ENCODE assay signal across 8 cellular contexts in genomic region chr17:7046725-7047397, GRCh38. TPM values are rescaled to one million over a fixed set of nuclear protein-coding genes. Genes with fewer than 3 reads are reported as not detected.
DNase-seq lines count a peak whose midpoint lies in the region; ATAC-seq, FAIRE-seq and TF ChIP-seq lines count a peak whose summit lies in the region.
"Not testable (repeated sequence)": the region's sequence is repeated elsewhere in the genome, so short reads cannot be mapped to it uniquely, and the experiment has no call there.

No MANE protein-coding gene starts in this region.

- H3K36me3 Mint-ChIP-seq in endothelial cell (ENCODE audit: low read depth, unreplicated experiment) = not testable (repeated sequence)

- peak overlapping the region; percentile 94 for H3K4me2 ChIP-seq in HepG2 (ENCODE audit: low read depth, low read length)

- peak overlapping the region; percentile 65 for H3K9ac ChIP-seq in HepG2 (ENCODE audit: insufficient read depth, low read depth, low read length)

- not testable (repeated sequence) for H3K9me3 ChIP-seq in HepG2 (ENCODE audit: low read length); gastrocnemius medialis; upper lobe of left lung

- H3K4me1 ChIP-seq in HepG2 (ENCODE audit: insufficient read depth, low read length) (peaks cover 63% of the 10 kb centered on the region), gastrocnemius medialis (peaks cover 10 to 12% of the 10 kb centered on the region in 2 donors), upper lobe of left lung (peaks cover 32 to 48% (median 40%) of the 10 kb centered on the region in 4 donors)

- not testable (repeated sequence) for H3K27me3 Mint-ChIP-seq in endothelial cell (ENCODE audit: unreplicated experiment)

- peak; percentile 13 for ATAC-seq in HepG2
- not testable (repeated sequence) for ATAC-seq in gastrocnemius medialis; upper lobe of left lung (ENCODE audit: low FRiP score in 2 of 2)

- not testable (repeated sequence) for BruUV-seq in HepG2 (replicated peaks; lab: Mats Ljungman, UMichigan)

- not testable (repeated sequence) for H3K9me3 Mint-ChIP-seq in endothelial cell (ENCODE audit: unreplicated experiment)

- not testable (repeated sequence) for H3K36me3 ChIP-seq in HepG2 (replicated peaks in 1 of 2; ENCODE audit: control insufficient read depth in 1 of 2, insufficient read depth in 2 of 2, low read length in 2 of 2); gastrocnemius medialis; upper lobe of left lung

- in situ Hi-C loops in HepG2 (cut with HindIII; ENCODE audit: extremely low pct_ligation_motif_present, low pct_unique_long_range_greater_than_20kb) = loop anchor here (10.0 kb wide), 1 partner anchor 238 kb away; the partner anchor contains the start of gene SLC2A4
- in situ Hi-C loops in gastrocnemius medialis (cut with MboI; ENCODE audit: low sequenced_read_pairs in 4 of 4) = loop anchor here in 1 of 4 donors (25.0 kb wide), 1 partner anchor 290 kb away; the partner anchor contains the start of genes ACAP1 and NEURL4

- H3K79me2 ChIP-seq in HepG2 (ENCODE audit: insufficient read depth, low read length) = not testable (repeated sequence)

- TF ChIP-seq POLR2A in HepG2 (IDR thresholded peaks at IDR 0.05; ENCODE audit: insufficient read depth in 1 of 2, low read depth in 2 of 2, low read length in 2 of 2); gastrocnemius medialis (IDR thresholded peaks at IDR 0.05); upper lobe of left lung (IDR thresholded peaks at IDR 0.05): not testable (repeated sequence)

- POLR2A ChIA-PET in HepG2 (lab: Yijun Ruan, JAX) = interaction anchor here (1.2 to 4.6 kb wide), 20 partner anchors 10 to 641 kb away, joined by 4 to 71 read pairs (median 8); partner anchors contain the start of genes ACADVL, ASGR1, ASGR2 and DLG4

- DNase-seq in NCI-H82 (lab: John Stamatoyannopoulos, UW) (peak; percentile 77), HepG2 (ENCODE audit: low spot score) (peak; percentile 96), gastrocnemius medialis (peak in 1 of 2 donors; percentile 40), upper lobe of left lung (peak in 1 of 2 donors; percentile 83)
- peak; percentile 64 for DNase-seq in activated CD4-positive, CD25-positive, alpha-beta regulatory T cell treated with anti-CD3 and anti-CD28 coated beads, Interleukin-2, amount 50 U/mL, for 72 hours
- DNase-seq in activated naive CD4-positive, alpha-beta T cell treated with anti-CD3 and anti-CD28 coated beads, Interleukin-2, amount 50 U/mL, for 16 hours = peak; percentile 67
- DNase-seq in endothelial cell (ENCODE audit: low spot score) = not testable (repeated sequence)

- peak overlapping the region; percentile 47 for H2AFZ ChIP-seq in HepG2 (ENCODE audit: low read length)

- CTCF ChIA-PET in HepG2 (lab: Yijun Ruan, JAX; ENCODE audit: low intra/inter-chr PET ratio, low total read pairs) = interaction anchor here (1.2 to 2.7 kb wide), 5 partner anchors 89 to 234 kb away, joined by 3 to 31 read pairs (median 7); no protein-coding TSS in a partner anchor

- FAIRE-seq in HepG2 (lab: Jason Lieb, UNC) = peak; percentile 87

- TF ChIP-seq EP300 in HepG2 (IDR thresholded peaks at IDR 0.05; ENCODE audit: low read depth in 2 of 2, low read length in 2 of 2) (peak in 1 of 2 experiments; percentile 47; a peak in 1 of 4 replicates), HepG2 (CRISPR knock-in tag; IDR thresholded peaks at IDR 0.05; ENCODE audit: borderline replicate concordance) (peak; percentile 89)
- not testable (repeated sequence) for TF ChIP-seq EP300 in upper lobe of left lung (IDR thresholded peaks at IDR 0.05)

- H3K27me3 ChIP-seq in HepG2 (ENCODE audit: control insufficient read depth in 1 of 2, insufficient read depth in 2 of 2, low read length in 2 of 2) = not testable (repeated sequence)
- peaks cover 21 to 29% (median 26%) of the 10 kb centered on the region in 3 donors for H3K27me3 ChIP-seq in gastrocnemius medialis
- peaks cover 0 to 22% (median 6%) of the 10 kb centered on the region in 4 donors for H3K27me3 ChIP-seq in upper lobe of left lung

- intact Hi-C loops in HepG2 (cut with micrococcal nuclease; ENCODE audit: unreplicated experiment) (loop anchor here (2.0 to 5.0 kb wide), 2 partner anchors 132 to 305 kb away; partner anchors contain the start of genes ASGR1 and KCTD11), gastrocnemius medialis (cut with DNase I; ENCODE audit: low total_unique reads) (loop anchor here (10.0 kb wide), 1 partner anchor 298 kb away; no protein-coding TSS in a partner anchor)

- H3K4me3 ChIP-seq in GM12875 (ENCODE audit: low read depth, low read length) (peak overlapping the region; percentile 35), HepG2 (replicated peaks in 1 of 3; ENCODE audit: insufficient read depth in 1 of 3, low read depth in 2 of 3, low read length in 3 of 3) (peak overlapping the region; percentile 52 to 79 (median 61)), gastrocnemius medialis (peak overlapping the region; percentile 14 to 50 (median 30)), upper lobe of left lung (peak overlapping the region in 3 of 4 donors; percentile 34 to 42 (median 40))

- peak overlapping the region; percentile 40 for H3K27ac Mint-ChIP-seq in endothelial cell (ENCODE audit: unreplicated experiment)

- H3K4me1 Mint-ChIP-seq in endothelial cell (ENCODE audit: unreplicated experiment) = peaks cover 23% of the 10 kb centered on the region

- not testable (repeated sequence) for TF ChIP-seq CTCF in GM12875 (IDR thresholded peaks at IDR 0.05; ENCODE audit: borderline replicate concordance, insufficient read depth, low read depth, low read length); endothelial cell (IDR thresholded peaks at IDR 0.05; ENCODE audit: unreplicated experiment); gastrocnemius medialis (IDR thresholded peaks at IDR 0.05 in 4 of 5, conservative IDR thresholded peaks at IDR 0.05 in 1 of 5); upper lobe of left lung (IDR thresholded peaks at IDR 0.05)
- TF ChIP-seq CTCF in HepG2 (CRISPR knock-in tag; IDR thresholded peaks at IDR 0.05) = 0 out of 2 replicates have a peak, but pooled peaks have one; percentile 12

- peak overlapping the region; percentile 74 for H3K4me3 Mint-ChIP-seq in endothelial cell (ENCODE audit: unreplicated experiment)

- peak overlapping the region; percentile 73 for H3K27ac ChIP-seq in HepG2 (ENCODE audit: extremely low read length, insufficient read depth, low read length)
- H3K27ac ChIP-seq in gastrocnemius medialis = peak overlapping the region in 1 of 4 donors; percentile 44
- peak overlapping the region; percentile 71 to 81 (median 75) for H3K27ac ChIP-seq in upper lobe of left lung

- H4K20me1 ChIP-seq in HepG2 (ENCODE audit: insufficient read depth, low read length) = not testable (repeated sequence)

- WGBS in HepG2 (ENCODE audit: low lambda C conversion rate) = 0% methylated on average over 20 of the region's 26 CpGs
- WGBS in upper lobe of left lung, 2 donors = 18 to 24% methylated on average over 26 of the region's 26 CpGs

- TF ChIP-seq RAD21 in HepG2 (CRISPR knock-in tag; IDR thresholded peaks at IDR 0.05) = not testable (repeated sequence)

RNA-seq across cellular contexts. Expression of gene SLC16A11, which starts 3.0 kb away (rescaled TPM):
- total RNA-seq in endothelial cell (ENCODE audit: unreplicated experiment) = 0.33 TPM
- total RNA-seq in HepG2 (2016; rRNA removed; fragmentation: Illumina TruSeq; extraction: Trizol) = not detected in 2 replicates
- not detected in 2 replicates for total RNA-seq in HepG2 (2016; cell fraction: cytosol; rRNA removed; fragmentation: Illumina TruSeq; extraction: Trizol; ENCODE audit: low read depth)
- total RNA-seq in HepG2 (2016; cell fraction: insoluble cytoplasmic fraction; rRNA removed; fragmentation: Illumina TruSeq; extraction: Trizol) = not detected in 2 replicates
- total RNA-seq in HepG2 (2016; cell fraction: membrane; rRNA removed; fragmentation: Illumina TruSeq; extraction: Trizol) = not detected in 2 replicates
- not detected in 2 replicates for total RNA-seq in HepG2 (2016; cell fraction: nucleus; rRNA removed; fragmentation: Illumina TruSeq; extraction: Trizol)
- polyA plus RNA-seq in HepG2 (2011; rRNA removed) = not detected in 2 replicates
- not detected in 2 replicates for polyA plus RNA-seq in HepG2 (2011; cell fraction: cytosol; rRNA removed)
- not detected in 2 replicates for polyA plus RNA-seq in HepG2 (2011; cell fraction: nucleus; rRNA removed)
- polyA plus RNA-seq in HepG2 (2012) = 0.27 and 0.29 TPM in 2 replicates
- polyA plus RNA-seq in HepG2 (2016; cell fraction: cytosol; fragmentation: Illumina TruSeq; extraction: Trizol; ENCODE audit: low read depth) = not detected in 2 replicates
- not detected in 2 replicates for polyA plus RNA-seq in HepG2 (2016; cell fraction: insoluble cytoplasmic fraction; fragmentation: Illumina TruSeq; extraction: Trizol; ENCODE audit: low read depth)
- polyA plus RNA-seq in HepG2 (2016; cell fraction: membrane; fragmentation: Illumina TruSeq; extraction: Trizol; ENCODE audit: low read depth) = not detected in 2 replicates
- not detected in 2 replicates for polyA plus RNA-seq in HepG2 (2016; cell fraction: nucleus; fragmentation: Illumina TruSeq; extraction: Trizol; ENCODE audit: insufficient read depth, low read depth)
- not detected in 2 replicates for polyA minus RNA-seq in HepG2 (2011; rRNA and poly(A)+ RNA removed; ENCODE audit: low replicate concordance)
- polyA minus RNA-seq in HepG2 (2011; cell fraction: cytosol; rRNA and poly(A)+ RNA removed) = not detected in 2 replicates
- not detected in 2 replicates for polyA minus RNA-seq in HepG2 (2011; cell fraction: nucleus; rRNA and poly(A)+ RNA removed)
- total RNA-seq in gastrocnemius medialis = under 1 TPM in 2 of 4 donors, not detected in 2; 0.31 to 0.78 TPM
- 10 to 100 TPM in 2 of 6 donors, 1 to 10 TPM in 4; 2.7 to 35.0 (median 6.1) TPM for total RNA-seq in upper lobe of left lung

RNA-seq across cellular contexts. Expression of gene SLC16A13, which starts 11.0 kb away (rescaled TPM):
- total RNA-seq in endothelial cell (ENCODE audit: unreplicated experiment) (25.8 TPM), HepG2 (2016; rRNA removed; fragmentation: Illumina TruSeq; extraction: Trizol) (1.9 and 3.0 TPM in 2 replicates), gastrocnemius medialis (under 1 TPM in 2 of 4 donors, not detected in 2; 0.36 to 0.49 TPM), upper lobe of left lung (10 to 100 TPM in 4 of 6 donors, 1 to 10 TPM in 2; 2.3 to 26.2 (median 10.7) TPM)
- 0.51 and 0.71 TPM in 2 replicates for total RNA-seq in HepG2 (2016; cell fraction: cytosol; rRNA removed; fragmentation: Illumina TruSeq; extraction: Trizol; ENCODE audit: low read depth)
- 1.8 and 3.1 TPM in 2 replicates for total RNA-seq in HepG2 (2016; cell fraction: insoluble cytoplasmic fraction; rRNA removed; fragmentation: Illumina TruSeq; extraction: Trizol)
- total RNA-seq in HepG2 (2016; cell fraction: membrane; rRNA removed; fragmentation: Illumina TruSeq; extraction: Trizol) = 1.5 and 1.6 TPM in 2 replicates
- 5.5 and 6.1 TPM in 2 replicates for total RNA-seq in HepG2 (2016; cell fraction: nucleus; rRNA removed; fragmentation: Illumina TruSeq; extraction: Trizol)
- 2.2 and 3.4 TPM in 2 replicates for polyA plus RNA-seq in HepG2 (2011; rRNA removed)
- polyA plus RNA-seq in HepG2 (2011; cell fraction: cytosol; rRNA removed) = 2.1 and 2.2 TPM in 2 replicates
- 6.8 and 9.2 TPM in 2 replicates for polyA plus RNA-seq in HepG2 (2011; cell fraction: nucleus; rRNA removed)
- 5.4 and 8.2 TPM in 2 replicates for polyA plus RNA-seq in HepG2 (2012)
- polyA plus RNA-seq in HepG2 (2016; cell fraction: cytosol; fragmentation: Illumina TruSeq; extraction: Trizol; ENCODE audit: low read depth) = 0.70 and 1.4 TPM in 2 replicates
- polyA plus RNA-seq in HepG2 (2016; cell fraction: insoluble cytoplasmic fraction; fragmentation: Illumina TruSeq; extraction: Trizol; ENCODE audit: low read depth) = 5.9 and 6.3 TPM in 2 replicates
- 1.7 TPM in 2 replicates for polyA plus RNA-seq in HepG2 (2016; cell fraction: membrane; fragmentation: Illumina TruSeq; extraction: Trizol; ENCODE audit: low read depth)
- 15.2 and 15.6 TPM in 2 replicates for polyA plus RNA-seq in HepG2 (2016; cell fraction: nucleus; fragmentation: Illumina TruSeq; extraction: Trizol; ENCODE audit: insufficient read depth, low read depth)
- polyA minus RNA-seq in HepG2 (2011; rRNA and poly(A)+ RNA removed; ENCODE audit: low replicate concordance) = 4.8 and 7.6 TPM in 2 replicates
- polyA minus RNA-seq in HepG2 (2011; cell fraction: cytosol; rRNA and poly(A)+ RNA removed) = 2.9 and 4.4 TPM in 2 replicates
- 3.1 and 5.2 TPM in 2 replicates for polyA minus RNA-seq in HepG2 (2011; cell fraction: nucleus; rRNA and poly(A)+ RNA removed)

RNA-seq across cellular contexts. Expression of gene BCL6B, which starts 24.0 kb away (rescaled TPM):
- 271 TPM for total RNA-seq in endothelial cell (ENCODE audit: unreplicated experiment)
- not detected in 2 replicates for total RNA-seq in HepG2 (2016; rRNA removed; fragmentation: Illumina TruSeq; extraction: Trizol)
- total RNA-seq in HepG2 (2016; cell fraction: cytosol; rRNA removed; fragmentation: Illumina TruSeq; extraction: Trizol; ENCODE audit: low read depth) = not detected in 2 replicates
- not detected in 2 replicates for total RNA-seq in HepG2 (2016; cell fraction: insoluble cytoplasmic fraction; rRNA removed; fragmentation: Illumina TruSeq; extraction: Trizol)
- not detected in 2 replicates for total RNA-seq in HepG2 (2016; cell fraction: membrane; rRNA removed; fragmentation: Illumina TruSeq; extraction: Trizol)
- total RNA-seq in HepG2 (2016; cell fraction: nucleus; rRNA removed; fragmentation: Illumina TruSeq; extraction: Trizol) = not detected in 2 replicates
- not detected in 2 replicates for polyA plus RNA-seq in HepG2 (2011; rRNA removed)
- polyA plus RNA-seq in HepG2 (2011; cell fraction: cytosol; rRNA removed) = not detected in 2 replicates
- not detected in 2 replicates for polyA plus RNA-seq in HepG2 (2011; cell fraction: nucleus; rRNA removed)
- not detected in 2 replicates for polyA plus RNA-seq in HepG2 (2012)
- not detected in 2 replicates for polyA plus RNA-seq in HepG2 (2016; cell fraction: cytosol; fragmentation: Illumina TruSeq; extraction: Trizol; ENCODE audit: low read depth)
- polyA plus RNA-seq in HepG2 (2016; cell fraction: insoluble cytoplasmic fraction; fragmentation: Illumina TruSeq; extraction: Trizol; ENCODE audit: low read depth) = not detected in 2 replicates
- not detected in 2 replicates for polyA plus RNA-seq in HepG2 (2016; cell fraction: membrane; fragmentation: Illumina TruSeq; extraction: Trizol; ENCODE audit: low read depth)
- polyA plus RNA-seq in HepG2 (2016; cell fraction: nucleus; fragmentation: Illumina TruSeq; extraction: Trizol; ENCODE audit: insufficient read depth, low read depth) = not detected in 2 replicates
- polyA minus RNA-seq in HepG2 (2011; rRNA and poly(A)+ RNA removed; ENCODE audit: low replicate concordance) = not detected in 2 replicates
- polyA minus RNA-seq in HepG2 (2011; cell fraction: cytosol; rRNA and poly(A)+ RNA removed) = not detected in 2 replicates
- polyA minus RNA-seq in HepG2 (2011; cell fraction: nucleus; rRNA and poly(A)+ RNA removed) = not detected in 2 replicates
- 1 to 10 TPM; 1.2 to 3.9 (median 2.1) TPM for total RNA-seq in gastrocnemius medialis
- 10 to 100 TPM in 3 of 6 donors, 1 to 10 TPM in 3; 2.1 to 83.1 (median 9.4) TPM for total RNA-seq in upper lobe of left lung

RNA-seq across cellular contexts. Expression of gene CLEC10A, which starts 33.2 kb away (rescaled TPM):
- total RNA-seq in endothelial cell (ENCODE audit: unreplicated experiment) (30.4 TPM), HepG2 (2016; rRNA removed; fragmentation: Illumina TruSeq; extraction: Trizol) (not detected in 2 replicates), gastrocnemius medialis (1 to 10 TPM in 3 of 4 donors, not detected in 1; 1.3 to 2.8 (median 2.3) TPM), upper lobe of left lung (10 to 100 TPM in 2 of 6 donors, 1 to 10 TPM in 2, under 1 TPM in 2; 0.76 to 16.8 (median 5.1) TPM)
- total RNA-seq in HepG2 (2016; cell fraction: cytosol; rRNA removed; fragmentation: Illumina TruSeq; extraction: Trizol; ENCODE audit: low read depth) = not detected in 2 replicates
- total RNA-seq in HepG2 (2016; cell fraction: insoluble cytoplasmic fraction; rRNA removed; fragmentation: Illumina TruSeq; extraction: Trizol) = 0.06 TPM in 1 of 2 replicates, not detected in the other
- total RNA-seq in HepG2 (2016; cell fraction: membrane; rRNA removed; fragmentation: Illumina TruSeq; extraction: Trizol) = not detected in 2 replicates
- 0.19 TPM in 1 of 2 replicates, not detected in the other for total RNA-seq in HepG2 (2016; cell fraction: nucleus; rRNA removed; fragmentation: Illumina TruSeq; extraction: Trizol)
- 0.33 and 0.65 TPM in 2 replicates for polyA plus RNA-seq in HepG2 (2011; rRNA removed)
- polyA plus RNA-seq in HepG2 (2011; cell fraction: cytosol; rRNA removed) = 0.08 and 0.14 TPM in 2 replicates
- polyA plus RNA-seq in HepG2 (2011; cell fraction: nucleus; rRNA removed) = 1.3 and 2.4 TPM in 2 replicates
- polyA plus RNA-seq in HepG2 (2012) = 0.35 and 0.48 TPM in 2 replicates
- not detected in 2 replicates for polyA plus RNA-seq in HepG2 (2016; cell fraction: cytosol; fragmentation: Illumina TruSeq; extraction: Trizol; ENCODE audit: low read depth)
- not detected in 2 replicates for polyA plus RNA-seq in HepG2 (2016; cell fraction: insoluble cytoplasmic fraction; fragmentation: Illumina TruSeq; extraction: Trizol; ENCODE audit: low read depth)
- not detected in 2 replicates for polyA plus RNA-seq in HepG2 (2016; cell fraction: membrane; fragmentation: Illumina TruSeq; extraction: Trizol; ENCODE audit: low read depth)
- polyA plus RNA-seq in HepG2 (2016; cell fraction: nucleus; fragmentation: Illumina TruSeq; extraction: Trizol; ENCODE audit: insufficient read depth, low read depth) = 0.68 and 0.90 TPM in 2 replicates
- polyA minus RNA-seq in HepG2 (2011; rRNA and poly(A)+ RNA removed; ENCODE audit: low replicate concordance) = 0.18 TPM in 1 of 2 replicates, not detected in the other
- polyA minus RNA-seq in HepG2 (2011; cell fraction: cytosol; rRNA and poly(A)+ RNA removed) = not detected in 2 replicates
- 0.64 and 1.2 TPM in 2 replicates for polyA minus RNA-seq in HepG2 (2011; cell fraction: nucleus; rRNA and poly(A)+ RNA removed)

RNA-seq across cellular contexts. Expression of gene RNASEK, which starts 34.4 kb away (rescaled TPM):
- 249 TPM for total RNA-seq in endothelial cell (ENCODE audit: unreplicated experiment)
- 41.5 and 57.2 TPM in 2 replicates for total RNA-seq in HepG2 (2016; rRNA removed; fragmentation: Illumina TruSeq; extraction: Trizol)
- 41.7 and 49.8 TPM in 2 replicates for total RNA-seq in HepG2 (2016; cell fraction: cytosol; rRNA removed; fragmentation: Illumina TruSeq; extraction: Trizol; ENCODE audit: low read depth)
- total RNA-seq in HepG2 (2016; cell fraction: insoluble cytoplasmic fraction; rRNA removed; fragmentation: Illumina TruSeq; extraction: Trizol) = 33.3 and 56.0 TPM in 2 replicates
- total RNA-seq in HepG2 (2016; cell fraction: membrane; rRNA removed; fragmentation: Illumina TruSeq; extraction: Trizol) = 52.1 and 66.6 TPM in 2 replicates
- total RNA-seq in HepG2 (2016; cell fraction: nucleus; rRNA removed; fragmentation: Illumina TruSeq; extraction: Trizol) = 29.6 and 42.0 TPM in 2 replicates
- 113 and 121 TPM in 2 replicates for polyA plus RNA-seq in HepG2 (2011; rRNA removed)
- polyA plus RNA-seq in HepG2 (2011; cell fraction: cytosol; rRNA removed) = 136 and 149 TPM in 2 replicates
- 49.9 and 54.4 TPM in 2 replicates for polyA plus RNA-seq in HepG2 (2011; cell fraction: nucleus; rRNA removed)
- polyA plus RNA-seq in HepG2 (2012) = 189 and 246 TPM in 2 replicates
- 191 and 227 TPM in 2 replicates for polyA plus RNA-seq in HepG2 (2016; cell fraction: cytosol; fragmentation: Illumina TruSeq; extraction: Trizol; ENCODE audit: low read depth)
- 118 and 137 TPM in 2 replicates for polyA plus RNA-seq in HepG2 (2016; cell fraction: insoluble cytoplasmic fraction; fragmentation: Illumina TruSeq; extraction: Trizol; ENCODE audit: low read depth)
- 209 and 217 TPM in 2 replicates for polyA plus RNA-seq in HepG2 (2016; cell fraction: membrane; fragmentation: Illumina TruSeq; extraction: Trizol; ENCODE audit: low read depth)
- 191 and 216 TPM in 2 replicates for polyA plus RNA-seq in HepG2 (2016; cell fraction: nucleus; fragmentation: Illumina TruSeq; extraction: Trizol; ENCODE audit: insufficient read depth, low read depth)
- polyA minus RNA-seq in HepG2 (2011; rRNA and poly(A)+ RNA removed; ENCODE audit: low replicate concordance) = 81.4 and 128 TPM in 2 replicates
- polyA minus RNA-seq in HepG2 (2011; cell fraction: cytosol; rRNA and poly(A)+ RNA removed) = 63.8 and 65.2 TPM in 2 replicates
- polyA minus RNA-seq in HepG2 (2011; cell fraction: nucleus; rRNA and poly(A)+ RNA removed) = 32.3 and 33.3 TPM in 2 replicates
- total RNA-seq in gastrocnemius medialis = 100 to 1,000 TPM; 181 to 201 (median 190) TPM
- 100 to 1,000 TPM in 5 of 6 donors, 10 to 100 TPM in 1; 85.9 to 304 (median 175) TPM for total RNA-seq in upper lobe of left lung
